ENCODE assay signal across 1 cellular context in genomic region chr11:9765320-9766101, GRCh38.
A peak's percentile ranks its signal among the peaks of the same experiment; 100 is the strongest.
TF ChIP-seq lines count a peak whose summit lies in the region.

No MANE protein-coding gene starts in this region.

TF ChIP-seq in HepG2, 621 proteins besides CTCF, POLR2A, EP300 and RAD21 (continued from another document and continues in another):
- TF ChIP-seq RFXAP (CRISPR knock-in tag; IDR thresholded peaks at IDR 0.05; ENCODE audit: borderline replicate concordance) (0 out of 2 replicates have a peak, but pooled peaks have one; percentile 77), CERS6 (CRISPR knock-in tag; IDR thresholded peaks at IDR 0.05) (no peak), SRSF1 (optimal IDR thresholded peaks at IDR 0.05; ENCODE audit: low read depth, low read length) (no peak), ZNF503 (CRISPR knock-in tag; IDR thresholded peaks at IDR 0.05) (peak; percentile 89), ZNF841 (CRISPR knock-in tag; IDR thresholded peaks at IDR 0.05; ENCODE audit: borderline replicate concordance) (no peak), ZNF207 (IDR thresholded peaks at IDR 0.05; ENCODE audit: borderline replicate concordance) (no peak), CHCHD3 (CRISPR knock-in tag; IDR thresholded peaks at IDR 0.05) (no peak), GTF3A (CRISPR knock-in tag; conservative IDR thresholded peaks at IDR 0.05) (0 out of 2 replicates have a peak, but pooled peaks have one; percentile 71), PPARG (CRISPR knock-in tag; conservative IDR thresholded peaks at IDR 0.05) (peak; percentile 79; the same call in 1 of the 2 replicates), ZNF558 (CRISPR knock-in tag; IDR thresholded peaks at IDR 0.05; ENCODE audit: borderline replicate concordance) (peak; percentile 79), RBM39 (IDR thresholded peaks at IDR 0.05; ENCODE audit: low read depth, low read length, poor library complexity, severe bottlenecking) (no peak), ZNF12 (CRISPR knock-in tag; IDR thresholded peaks at IDR 0.05) (0 out of 2 replicates have a peak, but pooled peaks have one; percentile 44), ZFP41 (CRISPR knock-in tag; IDR thresholded peaks at IDR 0.05; ENCODE audit: borderline replicate concordance) (peak; percentile 55; the same call in 1 of the 2 replicates), ZBTB46 (CRISPR knock-in tag; IDR thresholded peaks at IDR 0.05; ENCODE audit: borderline replicate concordance) (peak; percentile 91; the same call in 1 of the 2 replicates), ZBTB3 (CRISPR knock-in tag; IDR thresholded peaks at IDR 0.05; ENCODE audit: borderline replicate concordance, low read depth) (peak; percentile 66; the same call in 1 of the 2 replicates), ARID5B (CRISPR knock-in tag; IDR thresholded peaks at IDR 0.05) (peak; percentile 92), ZNF75D (CRISPR knock-in tag; IDR thresholded peaks at IDR 0.05; ENCODE audit: borderline replicate concordance) (no peak), ZNF333 (CRISPR knock-in tag; IDR thresholded peaks at IDR 0.05; ENCODE audit: borderline replicate concordance) (no peak), SKI (IDR thresholded peaks at IDR 0.05; ENCODE audit: partially characterized antibody) (peak; percentile 44), ATF7-NPFF (CRISPR knock-in tag; IDR thresholded peaks at IDR 0.05; ENCODE audit: low read depth) (peak; percentile 83), ZEB1 (IDR thresholded peaks at IDR 0.05; ENCODE audit: insufficient replicate concordance, low read depth) (no peak), GABPB1 (CRISPR knock-in tag; IDR thresholded peaks at IDR 0.05) (peak; percentile 65), TBP (CRISPR knock-in tag; IDR thresholded peaks at IDR 0.05) (no peak), ZHX1 (CRISPR knock-in tag; IDR thresholded peaks at IDR 0.05; ENCODE audit: low read depth) (0 out of 2 replicates have a peak, but pooled peaks have one; percentile 40), CBX2 (IDR thresholded peaks at IDR 0.05; ENCODE audit: low read depth, low read length) (no peak), CBX2 (CRISPR knock-in tag; IDR thresholded peaks at IDR 0.05; ENCODE audit: low read depth) (no peak), SP5 (CRISPR knock-in tag; IDR thresholded peaks at IDR 0.05; ENCODE audit: borderline replicate concordance, low read depth) (peak; percentile 69; the same call in 1 of the 2 replicates), ZNF484 (CRISPR knock-in tag; IDR thresholded peaks at IDR 0.05; ENCODE audit: borderline replicate concordance, low read depth) (no peak), ZNF44 (CRISPR knock-in tag; IDR thresholded peaks at IDR 0.05) (no peak), RFX3 (CRISPR knock-in tag; IDR thresholded peaks at IDR 0.05) (no peak), CAMTA2 (CRISPR knock-in tag; IDR thresholded peaks at IDR 0.05; ENCODE audit: borderline replicate concordance) (no peak), ZNF451 (CRISPR knock-in tag; IDR thresholded peaks at IDR 0.05) (0 out of 2 replicates have a peak, but pooled peaks have one; percentile 47), HDAC6 (IDR thresholded peaks at IDR 0.05; ENCODE audit: low read depth, low read length) (no peak), RCOR2 (CRISPR knock-in tag; IDR thresholded peaks at IDR 0.05) (peak; percentile 61), ZXDC (CRISPR knock-in tag; IDR thresholded peaks at IDR 0.05) (no peak), TP53 (CRISPR knock-in tag; conservative IDR thresholded peaks at IDR 0.05) (peak; percentile 59; the same call in 1 of the 2 replicates), PTBP1 (IDR thresholded peaks at IDR 0.05; ENCODE audit: low read depth, low read length, poor library complexity, severe bottlenecking) (no peak), KDM3A (CRISPR knock-in tag; IDR thresholded peaks at IDR 0.05; ENCODE audit: low read depth) (peak; percentile 79; the same call in 1 of the 2 replicates), ZNF773 (CRISPR knock-in tag; IDR thresholded peaks at IDR 0.05; ENCODE audit: borderline replicate concordance) (0 out of 2 replicates have a peak, but pooled peaks have one; percentile 15), DRAP1 (CRISPR knock-in tag; IDR thresholded peaks at IDR 0.05) (peak; percentile 73), ZNF296 (CRISPR knock-in tag; conservative IDR thresholded peaks at IDR 0.05) (no peak), ZNF550 (CRISPR knock-in tag; IDR thresholded peaks at IDR 0.05; ENCODE audit: borderline replicate concordance) (no peak), ZBTB42 (CRISPR knock-in tag; IDR thresholded peaks at IDR 0.05) (no peak; the same call in 1 of the 2 replicates), KLF13 (CRISPR knock-in tag; IDR thresholded peaks at IDR 0.05) (0 out of 2 replicates have a peak, but pooled peaks have one; percentile 44), DR1 (CRISPR knock-in tag; IDR thresholded peaks at IDR 0.05) (peak; percentile 49; the same call in 1 of the 2 replicates), PAWR (CRISPR knock-in tag; IDR thresholded peaks at IDR 0.05; ENCODE audit: borderline replicate concordance) (no peak), KLF6 (CRISPR knock-in tag; IDR thresholded peaks at IDR 0.05) (0 out of 2 replicates have a peak, but pooled peaks have one; percentile 20), ZNF597 (CRISPR knock-in tag; IDR thresholded peaks at IDR 0.05) (no peak), GABPA (IDR thresholded peaks at IDR 0.05; ENCODE audit: low read depth, low read length) (no peak), GABPA (CRISPR knock-in tag; IDR thresholded peaks at IDR 0.05; ENCODE audit: low read depth) (peak; percentile 64), THYN1 (CRISPR knock-in tag; IDR thresholded peaks at IDR 0.05; ENCODE audit: borderline replicate concordance, low read depth) (0 out of 2 replicates have a peak, but pooled peaks have one; percentile 42), ZSCAN9 (CRISPR knock-in tag; IDR thresholded peaks at IDR 0.05; ENCODE audit: borderline replicate concordance) (peak; percentile 86), HOXA5 (CRISPR knock-in tag; IDR thresholded peaks at IDR 0.05) (0 out of 2 replicates have a peak, but pooled peaks have one; percentile 59), FOXC1 (CRISPR knock-in tag; IDR thresholded peaks at IDR 0.05; ENCODE audit: borderline replicate concordance) (peak; percentile 39; the same call in 1 of the 2 replicates)
